ENCODE assay signal across 1 cellular context in genomic region chr17:45317113-45317820, GRCh38.
TF ChIP-seq lines count a peak whose summit lies in the region.

No MANE protein-coding gene starts in this region.

TF ChIP-seq in WTC11, 78 proteins besides CTCF, POLR2A, EP300 and RAD21 (continued from another document):
- no peak for TF ChIP-seq ZNF425 (CRISPR knock-in tag; conservative IDR thresholded peaks at IDR 0.05)
- TF ChIP-seq ZNF263 (CRISPR knock-in tag; IDR thresholded peaks at IDR 0.05; ENCODE audit: low read depth) = no peak
- TF ChIP-seq MAX (CRISPR knock-in tag; IDR thresholded peaks at IDR 0.05) = peak; percentile 86
- TF ChIP-seq ATF1 (CRISPR knock-in tag; IDR thresholded peaks at IDR 0.05) = no peak
- TF ChIP-seq GABPB1 (CRISPR knock-in tag; IDR thresholded peaks at IDR 0.05) = peak; percentile 11; the same call in 1 of the 2 replicates
- no peak for TF ChIP-seq OVOL2 (CRISPR knock-in tag; IDR thresholded peaks at IDR 0.05; ENCODE audit: borderline replicate concordance)
- TF ChIP-seq SP1 (CRISPR knock-in tag; conservative IDR thresholded peaks at IDR 0.05) = peak; percentile 90
- TF ChIP-seq, protein P1, sequence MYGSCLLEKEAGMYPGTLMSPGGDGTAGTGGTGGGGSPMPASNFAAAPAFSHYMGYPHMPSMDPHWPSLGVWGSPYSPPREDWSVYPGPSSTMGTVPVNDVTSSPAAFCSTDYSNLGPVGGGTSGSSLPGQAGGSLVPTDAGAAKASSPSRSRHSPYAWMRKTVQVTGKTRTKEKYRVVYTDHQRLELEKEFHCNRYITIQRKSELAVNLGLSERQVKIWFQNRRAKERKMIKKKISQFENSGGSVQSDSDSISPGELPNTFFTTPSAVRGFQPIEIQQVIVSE (CRISPR knock-in tag; IDR thresholded peaks at IDR 0.05; ENCODE audit: borderline replicate concordance) = no peak
- TF ChIP-seq ZNF232 (CRISPR knock-in tag; IDR thresholded peaks at IDR 0.05) = no peak
- no peak for TF ChIP-seq ZNF671 (CRISPR knock-in tag; IDR thresholded peaks at IDR 0.05)
- no peak for TF ChIP-seq SMAD3 (CRISPR knock-in tag; IDR thresholded peaks at IDR 0.05; ENCODE audit: borderline replicate concordance)
- TF ChIP-seq ESRRA (CRISPR knock-in tag; IDR thresholded peaks at IDR 0.05; ENCODE audit: borderline replicate concordance) = no peak
- TF ChIP-seq ETV6 (CRISPR knock-in tag; IDR thresholded peaks at IDR 0.05) = peak; percentile 29; the same call in 1 of the 2 replicates
- TF ChIP-seq ARID4B (CRISPR knock-in tag; IDR thresholded peaks at IDR 0.05; ENCODE audit: borderline replicate concordance) = peak; percentile 26; the same call in 1 of the 2 replicates
- 0 out of 2 replicates have a peak, but pooled peaks have one; percentile 30 for TF ChIP-seq TEAD1 (CRISPR knock-in tag; IDR thresholded peaks at IDR 0.05)
